Comparison of ENCODE assay signal across 28 cellular contexts in the genomic region with DNA sequence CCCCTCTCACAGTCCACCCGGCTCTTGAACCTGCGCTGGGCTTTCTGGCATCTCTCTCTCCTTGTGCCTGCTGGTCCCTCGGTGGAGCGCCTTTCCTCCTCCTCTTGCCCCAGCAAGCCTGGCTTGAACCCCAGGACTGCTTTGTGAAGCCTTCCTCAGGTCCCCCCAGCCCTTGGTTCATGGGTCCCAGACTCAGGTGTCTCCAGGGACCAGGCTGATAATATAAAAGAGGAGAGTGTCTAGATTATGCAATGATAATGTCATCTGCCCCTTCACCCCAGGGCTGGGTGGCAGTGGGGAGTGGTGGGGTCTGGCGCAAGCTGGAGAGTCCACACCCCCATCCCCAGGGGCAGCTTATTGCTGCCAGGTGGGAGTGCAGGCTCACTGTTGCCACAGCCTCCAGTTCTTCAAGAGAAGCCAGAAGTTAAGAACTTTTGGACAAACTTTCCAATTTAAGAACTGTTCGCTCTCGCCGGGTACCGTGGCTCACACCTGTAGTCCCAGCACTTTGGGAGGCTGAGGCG. TPM values are rescaled to one million over a fixed set of nuclear protein-coding genes. Genes with fewer than 3 reads are reported as not detected.
DNase-seq lines count a peak whose midpoint lies in the region; ATAC-seq and TF ChIP-seq lines count a peak whose summit lies in the region.
"Had no signal": no experiment of that assay in that cellular context is flagged by ENCODE, and none has a peak within 500 bp of the region (broad histone marks: within the 10 kb centered on the region; RNA-seq: fewer than 3 reads in every experiment).

No MANE protein-coding gene starts in this region.

- H3K9ac ChIP-seq in H9 (ENCODE audit: extremely low read depth, insufficient read length, low read length) = no peak overlapping the region
- H3K9ac ChIP-seq in muscle layer of colon (ENCODE audit: low read length) = no peak overlapping the region
- H3K9ac ChIP-seq: KMS-11 had no signal

- H2BK15ac ChIP-seq in H9 (ENCODE audit: low read depth, low read length) = no peak overlapping the region

- DNase-seq in Right ventricle myocardium inferior (ENCODE audit: missing footprints) (peak; percentile 66), cardiac septum (ENCODE audit: low spot score) (no peak), H9 (no peak), sigmoid colon (no peak), HCEC 1CT (no peak)
- no peak for DNase-seq in activated T-cell treated with anti-CD3 and anti-CD28 coated beads, Interleukin-2, amount 50 U/mL, for 72 hours
- DNase-seq in stimulated activated CD4-positive, alpha-beta T cell treated with anti-CD3 and anti-CD28 coated beads, Interleukin-4, amount 100 ng/mL, for 24 hours = no peak
- DNase-seq: 8988T, ACHN, Calu3, DMS79 treated with DMSO at 0.1 percent for 48 hours, GF-D8, GOT3, MM.1S, NCI-H1048, NCI-H1694 treated with DMSO at 0.1 percent for 48 hours, NCI-H2081, NCI-H226, NCI-H510A, NCI-H69, SIG-M5 had no signal

- no peak overlapping the region for H3K4me2 ChIP-seq in H9 (ENCODE audit: insufficient read depth, insufficient read length, low read length)
- H3K4me2 ChIP-seq: KMS-11 had no signal

- no peaks in the 10 kb centered on the region; the same call in 1 of the 2 replicates for H3K27me3 Mint-ChIP-seq in H9 (ENCODE audit: low read depth)
- no peaks in the 10 kb centered on the region for H3K27me3 Mint-ChIP-seq in activated T-cell treated with anti-CD3 and anti-CD28 coated beads, Interleukin-2, amount 50 U/mL, for 72 hours (ENCODE audit: low read depth)
- H3K27me3 Mint-ChIP-seq: IgD-negative memory B cell had no signal

- H3K56ac ChIP-seq in H9 (ENCODE audit: insufficient read length, low read depth, low read length) = no peak overlapping the region

- no peak overlapping the region for H2BK5ac ChIP-seq in H9 (ENCODE audit: insufficient read length, low read length)

- H3K4me1 Mint-ChIP-seq in H9 = peaks cover 55 to 58% of the 10 kb centered on the region in 2 experiments
- H3K4me1 Mint-ChIP-seq in activated T-cell treated with anti-CD3 and anti-CD28 coated beads, Interleukin-2, amount 50 U/mL, for 72 hours (ENCODE audit: low read depth) = no peaks in the 10 kb centered on the region

- H4K5ac ChIP-seq in H9 (ENCODE audit: insufficient read length, low read depth, low read length) = no peak overlapping the region

- ATAC-seq in Right ventricle myocardium inferior = no peak
- no peak for ATAC-seq in activated T-cell treated with anti-CD3 and anti-CD28 coated beads, Interleukin-2, amount 50 U/mL, for 72 hours (replicated peaks in 1 of 2)
- ATAC-seq: Panc1 had no signal

- no peaks in the 10 kb centered on the region for H3K79me2 ChIP-seq in H9 (ENCODE audit: insufficient read depth, low read length)

- H2AFZ ChIP-seq in H9 (ENCODE audit: low read length) = no peak overlapping the region

- H3K9me3 ChIP-seq in H9 (ENCODE audit: control insufficient read depth, low read depth, low read length) (no peaks in the 10 kb centered on the region), muscle layer of colon (ENCODE audit: low read length) (no peaks in the 10 kb centered on the region), sigmoid colon (no peaks in the 10 kb centered on the region)

- TF ChIP-seq CTCF in H9 (conservative IDR thresholded peaks at IDR 0.05) = no peak
- no peak for TF ChIP-seq CTCF in sigmoid colon (IDR thresholded peaks at IDR 0.05)

- H3K23ac ChIP-seq in H9 (ENCODE audit: insufficient read length, low read depth, low read length) = no peak overlapping the region

- H3K27ac ChIP-seq in H9 (ENCODE audit: insufficient read length, low read depth, low read length) = no peak overlapping the region
- H3K27ac ChIP-seq in muscle layer of colon (ENCODE audit: low read depth, low read length) = peak overlapping the region; percentile 67
- peak overlapping the region in 3 of 4 donors; percentile 67 to 83 (median 82) for H3K27ac ChIP-seq in sigmoid colon
- H3K27ac ChIP-seq: HL-60, KMS-11, RWPE1 had no signal

- peaks cover 0 to 4% (median 3%) of the 10 kb centered on the region in 3 experiments; a peak in 4 of 7 replicates for H3K36me3 Mint-ChIP-seq in H9 (ENCODE audit: insufficient read depth in 1 of 3, low read depth in 3 of 3)
- H3K36me3 Mint-ChIP-seq in activated T-cell treated with anti-CD3 and anti-CD28 coated beads, Interleukin-2, amount 50 U/mL, for 72 hours (ENCODE audit: insufficient read depth in 2 of 2) = peaks cover 2 to 3% of the 10 kb centered on the region in 2 donors

- no CpG with 5 or more reads among the region's 10 CpGs for WGBS in H9 (ENCODE audit: extremely low coverage, insufficient read length, low lambda C conversion rate)
- WGBS in sigmoid colon, 2 donors = 82 to 94% methylated on average over 10 of the region's 10 CpGs

- no peak overlapping the region for H3T11ph ChIP-seq in H9 (ENCODE audit: low read length)

- no peaks in the 10 kb centered on the region for H3K23me2 ChIP-seq in H9 (ENCODE audit: insufficient read length, low read depth, low read length, poor library complexity, severe bottlenecking)

- no peak overlapping the region for H3K4me3 ChIP-seq in muscle layer of colon (ENCODE audit: low read depth in 1 of 2, low read length in 2 of 2)
- no peak overlapping the region for H3K4me3 ChIP-seq in sigmoid colon

- H3K4me1 ChIP-seq in H9 (ENCODE audit: insufficient read depth, low read length) (peaks cover 23% of the 10 kb centered on the region), muscle layer of colon (ENCODE audit: insufficient read depth, low read length) (peaks cover 68% of the 10 kb centered on the region), sigmoid colon (peaks cover 0 to 68% (median 60%) of the 10 kb centered on the region in 4 donors)

- no peak overlapping the region for H4K91ac ChIP-seq in H9 (ENCODE audit: insufficient read length, low read depth, low read length)

- no peaks in the 10 kb centered on the region for H3K36me3 ChIP-seq in muscle layer of colon (ENCODE audit: insufficient read depth, low read length)
- no peaks in the 10 kb centered on the region for H3K36me3 ChIP-seq in sigmoid colon

- H3K27me3 ChIP-seq in H9 (ENCODE audit: insufficient read depth, low read length) (no peaks in the 10 kb centered on the region), muscle layer of colon (ENCODE audit: control insufficient read depth in 1 of 2, insufficient read depth in 2 of 2, low read length in 2 of 2) (no peaks in the 10 kb centered on the region), sigmoid colon (no peaks in the 10 kb centered on the region)

- no peak for TF ChIP-seq EP300 in sigmoid colon (IDR thresholded peaks at IDR 0.05)

- no peak overlapping the region for H2AK5ac ChIP-seq in H9 (ENCODE audit: insufficient read length, low read length)

- no peak overlapping the region for H3K18ac ChIP-seq in H9 (ENCODE audit: insufficient read length, low read depth, low read length)

- no peak overlapping the region for H3K14ac ChIP-seq in H9 (ENCODE audit: insufficient read depth, low read length)

- H3K79me1 ChIP-seq in H9 (ENCODE audit: insufficient read depth, low read depth, low read length, poor library complexity, severe bottlenecking) = no peaks in the 10 kb centered on the region

- intact Hi-C loops in Right ventricle myocardium inferior (cut with DNase I) = no loop called here
- intact Hi-C loops in cardiac septum (cut with DNase I) = no loop called here
- intact Hi-C loops in sigmoid colon (cut with DNase I) = loop anchor here (5.0 to 10.0 kb wide), 3 partner anchors 52 to 191 kb away; no protein-coding TSS in a partner anchor

- no peaks in the 10 kb centered on the region for H4K20me1 ChIP-seq in H9 (ENCODE audit: control insufficient read depth, insufficient read depth, insufficient read length)

- no peak overlapping the region for H2BK20ac ChIP-seq in H9 (ENCODE audit: low read depth, low read length, poor library complexity, severe bottlenecking)

- H3K9me3 Mint-ChIP-seq in H9 = peaks cover 1 to 5% of the 10 kb centered on the region in 2 experiments; a peak in 3 of 5 replicates
- no peaks in the 10 kb centered on the region for H3K9me3 Mint-ChIP-seq in activated T-cell treated with anti-CD3 and anti-CD28 coated beads, Interleukin-2, amount 50 U/mL, for 72 hours
- H3K9me3 Mint-ChIP-seq: IgD-negative memory B cell had no signal

- no peak for TF ChIP-seq POLR2A in sigmoid colon (IDR thresholded peaks at IDR 0.05)

- no peak overlapping the region for H2BK120ac ChIP-seq in H9 (ENCODE audit: low read depth, low read length, poor library complexity, severe bottlenecking)

- peak overlapping the region in 2 of 3 experiments; percentile 60 to 74; a peak in 3 of 7 replicates for H3K27ac Mint-ChIP-seq in H9
- no peak overlapping the region for H3K27ac Mint-ChIP-seq in activated T-cell treated with anti-CD3 and anti-CD28 coated beads, Interleukin-2, amount 50 U/mL, for 72 hours

- no peak overlapping the region for H3K4ac ChIP-seq in H9 (ENCODE audit: low read depth, low read length)

- no peak overlapping the region for H3K4me3 Mint-ChIP-seq in H9
- H3K4me3 Mint-ChIP-seq in activated T-cell treated with anti-CD3 and anti-CD28 coated beads, Interleukin-2, amount 50 U/mL, for 72 hours = no peak overlapping the region
- H3K4me3 Mint-ChIP-seq: IgD-negative memory B cell had no signal

- no peak overlapping the region for H2BK12ac ChIP-seq in H9 (ENCODE audit: insufficient read length, low read depth, low read length)

- H4K8ac ChIP-seq in H9 (replicated peaks; ENCODE audit: insufficient read length, low read depth, low read length) = no peak overlapping the region

RNA-seq across cellular contexts. Expression of gene PARVG, which starts 36.6 kb away (rescaled TPM):
- 3.1 TPM for total RNA-seq in Right ventricle myocardium inferior
- 2.1 TPM for total RNA-seq in cardiac septum
- total RNA-seq in H9 (2021) = 1.3 and 1.6 TPM in 2 replicates
- 10 to 100 TPM in 2 of 4 donors, 1 to 10 TPM in 2; 8.9 to 65.1 (median 12.3) TPM for total RNA-seq in sigmoid colon
- polyA plus RNA-seq in sigmoid colon = 10 to 100 TPM in 1 of 3 donors, 1 to 10 TPM in 2; 3.0 to 42.5 (median 4.4) TPM
- total RNA-seq in activated T-cell treated with anti-CD3 and anti-CD28 coated beads, Interleukin-2, amount 50 U/mL, for 72 hours = 10 to 100 TPM; 74.9 to 81.5 TPM
- total RNA-seq: Calu3 had no signal
- polyA plus RNA-seq: BJ had no signal
